In genomic region chr2:36352024-36352398, GRCh38 we compare ENCODE assay signal across 9 cellular contexts. TPM values are rescaled to one million over a fixed set of nuclear protein-coding genes. Genes with fewer than 3 reads are reported as not detected.
DNase-seq lines count a peak whose midpoint lies in the region; ATAC-seq and TF ChIP-seq lines count a peak whose summit lies in the region.
"Had no signal": no experiment of that assay in that cellular context is flagged by ENCODE, and none has a peak within 500 bp of the region (broad histone marks: within the 10 kb centered on the region; RNA-seq: fewer than 3 reads in every experiment).

No MANE protein-coding gene starts in this region.

- TF ChIP-seq CTCF in CD14-positive monocyte (IDR thresholded peaks at IDR 0.05) (peak; percentile 44), GM20000 (IDR thresholded peaks at IDR 0.05; ENCODE audit: extremely low read depth, missing control alignments) (peak; percentile 61), dorsolateral prefrontal cortex (IDR thresholded peaks at IDR 0.05 in 54 of 56, conservative IDR thresholded peaks at IDR 0.05 in 2 of 56; ENCODE audit: low read depth in 1 of 56, partially characterized antibody in 56 of 56) (peak; percentile 44 to 81 (median 66)), osteocyte (IDR thresholded peaks at IDR 0.05) (peak; percentile 66)

- DNase-seq in CD14-positive monocyte (ENCODE audit: low spot score) (no peak), GM20000 (ENCODE audit: low spot score) (peak; percentile 65), NOMO-1 treated with dmso at 0.1 percent for 144 hours (lab: John Stamatoyannopoulos, UW; ENCODE audit: unreplicated experiment) (peak; percentile 52), dorsolateral prefrontal cortex (peak in 1 of 10 donors; percentile 22), osteocyte (ENCODE audit: extremely low spot score, unreplicated experiment) (no peak), CD1c-positive myeloid dendritic cell (ENCODE audit: extremely low spot score) (no peak)

- no peak overlapping the region for H3K4me3 ChIP-seq in dorsolateral prefrontal cortex

- H3K4me1 Mint-ChIP-seq in CD14-positive monocyte = peaks cover 43% of the 10 kb centered on the region
- peaks cover 26% of the 10 kb centered on the region for H3K4me1 Mint-ChIP-seq in osteocyte (ENCODE audit: unreplicated experiment)

- H3K27ac ChIP-seq in dorsolateral prefrontal cortex = peak overlapping the region in 14 of 59 donors; percentile 28 to 96 (median 68)

- H3K27ac Mint-ChIP-seq in CD14-positive monocyte = peak overlapping the region in 2 of 7 donors; percentile 30 to 38
- H3K27ac Mint-ChIP-seq in osteocyte (ENCODE audit: unreplicated experiment) = no peak overlapping the region
- H3K27ac Mint-ChIP-seq: stimulated activated naive CD8-positive, alpha-beta T cell treated with anti-CD3 and anti-CD28 coated beads, Interleukin-15, amount 100 ng/mL, for 72 hours had no signal

- no peaks in the 10 kb centered on the region for H3K27me3 ChIP-seq in dorsolateral prefrontal cortex

- no peak for ATAC-seq in activated CD4-positive, CD25-positive, alpha-beta regulatory T cell treated with anti-CD3 and anti-CD28 coated beads, Interleukin-2, amount 50 U/mL, for 24 hours
- no peak for ATAC-seq in GM19324 (IDR thresholded peaks at IDR 0.05; ENCODE audit: low FRiP score, unreplicated experiment)
- ATAC-seq: stimulated activated naive CD8-positive, alpha-beta T cell treated with anti-CD3 and anti-CD28 coated beads, Interleukin-15, amount 100 ng/mL, for 72 hours had no signal

- intact Hi-C loops in CD14-positive monocyte (cut with micrococcal nuclease) = loop anchor here (10.0 kb wide), 2 partner anchors 313 to 433 kb away; no protein-coding TSS in a partner anchor
- intact Hi-C loops in dorsolateral prefrontal cortex (cut with DNase I) = loop anchor here (5.0 to 10.0 kb wide), 3 partner anchors 213 to 430 kb away; no protein-coding TSS in a partner anchor

- H3K9me3 Mint-ChIP-seq in CD14-positive monocyte (peaks cover 0 to 9% (median 4%) of the 10 kb centered on the region in 7 donors), osteocyte (ENCODE audit: unreplicated experiment) (no peaks in the 10 kb centered on the region)
- H3K9me3 Mint-ChIP-seq: stimulated activated naive CD8-positive, alpha-beta T cell treated with anti-CD3 and anti-CD28 coated beads, Interleukin-15, amount 100 ng/mL, for 72 hours had no signal

- H3K36me3 Mint-ChIP-seq in CD14-positive monocyte (peaks cover 2 to 5% of the 10 kb centered on the region in 2 donors), osteocyte (ENCODE audit: unreplicated experiment) (no peaks in the 10 kb centered on the region)

- H3K4me3 Mint-ChIP-seq in CD14-positive monocyte = no peak overlapping the region
- H3K4me3 Mint-ChIP-seq in osteocyte (ENCODE audit: unreplicated experiment) = no peak overlapping the region
- H3K4me3 Mint-ChIP-seq: stimulated activated naive CD8-positive, alpha-beta T cell treated with anti-CD3 and anti-CD28 coated beads, Interleukin-15, amount 100 ng/mL, for 72 hours had no signal

- H3K27me3 Mint-ChIP-seq in CD14-positive monocyte (ENCODE audit: low read depth in 3 of 3) (peaks cover 17 to 34% (median 22%) of the 10 kb centered on the region in 3 donors), osteocyte (ENCODE audit: unreplicated experiment) (no peaks in the 10 kb centered on the region)

RNA-seq across cellular contexts. Expression of gene CRIM1, which starts 3.6 kb away (rescaled TPM):
- under 1 TPM in 1 of 2 donors, not detected in 1; 0.08 TPM for polyA plus RNA-seq in CD14-positive monocyte
- 100 to 1,000 TPM in 17 of 120 experiments, 10 to 100 TPM in 103; 57.7 to 155 (median 82.6) TPM for total RNA-seq in dorsolateral prefrontal cortex
- total RNA-seq in osteocyte = 167 and 194 TPM in 2 replicates

Comparison
In these comparisons a context has a peak if more than half of its experiments do, and no peak if none do; other contexts are left out.
1. DNase-seq: peak in GM20000 (single experiment) and NOMO-1 treated with dmso at 0.1 percent for 144 hours (single experiment); none in CD14-positive monocyte (single experiment), osteocyte (single experiment) and CD1c-positive myeloid dendritic cell (single experiment).
2. Peak in every context shown above with its lines, with median percentiles within 50 percentile points of each other: CTCF ChIP-seq.